19 cellular contexts compared by ENCODE assay signal in genomic region chr11:10602945-10603344, GRCh38. TPM values are rescaled to one million over a fixed set of nuclear protein-coding genes. Genes with fewer than 3 reads are reported as not detected.
DNase-seq lines count a peak whose midpoint lies in the region; TF ChIP-seq lines count a peak whose summit lies in the region.
"Had no signal": no experiment of that assay in that cellular context is flagged by ENCODE, and none has a peak within 500 bp of the region (broad histone marks: within the 10 kb centered on the region; RNA-seq: fewer than 3 reads in every experiment).

No MANE protein-coding gene starts in this region.

- no peak for TF ChIP-seq CTCF in CD14-positive monocyte (IDR thresholded peaks at IDR 0.05)
- no peak for TF ChIP-seq CTCF in tibial artery (IDR thresholded peaks at IDR 0.05)

- H3K4me3 Mint-ChIP-seq in CD14-positive monocyte = no peak overlapping the region

- H3K27ac ChIP-seq in neuronal stem cell (replicated peaks; ENCODE audit: low read length) = no peak overlapping the region
- peak overlapping the region; percentile 56 to 67 for H3K27ac ChIP-seq in tibial artery
- H3K27ac ChIP-seq: A549, RWPE1 had no signal

- no peak overlapping the region for H3K18ac ChIP-seq in neuronal stem cell (ENCODE audit: low read length)

- no peak overlapping the region for H3K9ac ChIP-seq in neuronal stem cell (ENCODE audit: low read depth, low read length, poor library complexity)

- H4K8ac ChIP-seq in neuronal stem cell (ENCODE audit: low read depth, low read length) = no peak overlapping the region

- no peak overlapping the region for H2AK5ac ChIP-seq in neuronal stem cell (ENCODE audit: low read depth, low read length)

- H3K36me3 Mint-ChIP-seq in CD14-positive monocyte = peaks cover 18 to 23% of the 10 kb centered on the region in 2 donors

- no peak overlapping the region for H2AFZ ChIP-seq in neuronal stem cell (ENCODE audit: low read length)

- H3K9me3 Mint-ChIP-seq in CD14-positive monocyte = peaks cover 0 to 2% (median 0%) of the 10 kb centered on the region in 7 donors

- no CpG with 5 or more reads among the region's 12 CpGs for WGBS in neuronal stem cell (ENCODE audit: extremely low coverage in 2 of 2, insufficient read length in 2 of 2, insufficient replicate concordance in 1 of 2), 2 donors

- H2BK12ac ChIP-seq in neuronal stem cell (ENCODE audit: low read length) = peak overlapping the region; percentile 26

- H3K4me2 ChIP-seq in neuronal stem cell (ENCODE audit: insufficient read depth, low read length, poor library complexity, severe bottlenecking) = no peak overlapping the region
- H3K4me2 ChIP-seq: A549 had no signal

- H3K4me1 Mint-ChIP-seq in CD14-positive monocyte = peaks cover 100% of the 10 kb centered on the region

- H3K79me1 ChIP-seq in neuronal stem cell (ENCODE audit: low read depth, low read length) = no peaks in the 10 kb centered on the region

- no peak overlapping the region for H3K4ac ChIP-seq in neuronal stem cell (ENCODE audit: low read length)

- no peak overlapping the region for H3K14ac ChIP-seq in neuronal stem cell (ENCODE audit: low read length)

- peak overlapping the region; percentile 13 to 99 (median 83) for H3K27ac Mint-ChIP-seq in CD14-positive monocyte

- no peak overlapping the region for H2BK5ac ChIP-seq in neuronal stem cell (ENCODE audit: low read length)

- no peak for DNase-seq in CD14-positive monocyte (ENCODE audit: low spot score)
- DNase-seq in ecto neural progenitor cell (ENCODE audit: low spot score) = peak; percentile 31
- DNase-seq in neuronal stem cell (ENCODE audit: low spot score) = no peak
- no peak for DNase-seq in tibial artery
- DNase-seq in stimulated activated CD4-positive, alpha-beta T cell treated with anti-CD3 and anti-CD28 coated beads, Interleukin-2, amount 100 ng/mL, for 24 hours = no peak
- no peak for DNase-seq in RKO (ENCODE audit: low spot score)
- DNase-seq in nucleus accumbens (lab: John Stamatoyannopoulos, UW) = no peak
- DNase-seq: C1 segment of cervical spinal cord, DMS79 treated with DMSO at 0.1 percent for 48 hours, GOT3, KG1, NCI-H1417 treated with DMSO at 0.1 percent for 48 hours, NCI-H187 treated with DMSO at 0.1 percent for 48 hours, NCI-H226, NCI-H526, PC-3, SIG-M5 had no signal

- H2BK15ac ChIP-seq in neuronal stem cell (ENCODE audit: low read length) = no peak overlapping the region

- H3K27me3 ChIP-seq in neuronal stem cell (ENCODE audit: control insufficient read depth in 3 of 3, insufficient read depth in 3 of 3, low read depth in 1 of 3, low read length in 3 of 3) (no peaks in the 10 kb centered on the region), tibial artery (no peaks in the 10 kb centered on the region)

- H3K4me3 ChIP-seq in neuronal stem cell (ENCODE audit: low read length in 2 of 2) (no peak overlapping the region), tibial artery (no peak overlapping the region)
- H3K4me3 ChIP-seq: A549 had no signal

- H3K9me3 ChIP-seq in neuronal stem cell (replicated peaks in 1 of 2; ENCODE audit: control insufficient read depth in 2 of 2, insufficient read depth in 1 of 2, low read depth in 1 of 2, low read length in 2 of 2) = no peaks in the 10 kb centered on the region
- no peaks in the 10 kb centered on the region for H3K9me3 ChIP-seq in tibial artery
- H3K9me3 ChIP-seq: A549 had no signal

- peaks cover 0 to 2% (median 1%) of the 10 kb centered on the region in 3 donors for H3K27me3 Mint-ChIP-seq in CD14-positive monocyte (ENCODE audit: low read depth in 3 of 3)

- no peak overlapping the region for H4K91ac ChIP-seq in neuronal stem cell (ENCODE audit: low read depth, low read length, poor library complexity)

- no peaks in the 10 kb centered on the region for H3K36me3 ChIP-seq in neuronal stem cell (replicated peaks in 1 of 2; ENCODE audit: control insufficient read depth in 2 of 2, insufficient read depth in 2 of 2, low read length in 2 of 2)
- peaks cover 88 to 93% (median 88%) of the 10 kb centered on the region in 3 donors for H3K36me3 ChIP-seq in tibial artery

- intact Hi-C loops in CD14-positive monocyte (cut with micrococcal nuclease) (no loop called here), tibial artery (cut with DNase I; ENCODE audit: low total_unique reads) (no loop called here)

- no peak overlapping the region for H3K23ac ChIP-seq in neuronal stem cell (ENCODE audit: low read depth, low read length, poor library complexity)

- no peak overlapping the region for H2BK120ac ChIP-seq in neuronal stem cell (ENCODE audit: low read depth, low read length)

- H3K4me1 ChIP-seq in neuronal stem cell (ENCODE audit: control insufficient read depth in 2 of 2, insufficient read depth in 1 of 2, low read depth in 1 of 2, low read length in 2 of 2) (peaks cover 5 to 10% of the 10 kb centered on the region in 2 donors), tibial artery (peaks cover 4 to 73% (median 23%) of the 10 kb centered on the region in 4 donors)
- H3K4me1 ChIP-seq: A549 had no signal

RNA-seq across cellular contexts. Expression of gene LYVE1, which starts 34.5 kb away (rescaled TPM):
- under 1 TPM in 1 of 2 donors, not detected in 1; 0.31 TPM for polyA plus RNA-seq in CD14-positive monocyte
- 0.03 TPM for polyA plus RNA-seq in neuronal stem cell (2013, experiment 1 of 2)
- polyA plus RNA-seq in neuronal stem cell (2013, experiment 2 of 2) = 0.03 TPM
